8 cellular contexts compared by ENCODE assay signal in the genomic region with DNA sequence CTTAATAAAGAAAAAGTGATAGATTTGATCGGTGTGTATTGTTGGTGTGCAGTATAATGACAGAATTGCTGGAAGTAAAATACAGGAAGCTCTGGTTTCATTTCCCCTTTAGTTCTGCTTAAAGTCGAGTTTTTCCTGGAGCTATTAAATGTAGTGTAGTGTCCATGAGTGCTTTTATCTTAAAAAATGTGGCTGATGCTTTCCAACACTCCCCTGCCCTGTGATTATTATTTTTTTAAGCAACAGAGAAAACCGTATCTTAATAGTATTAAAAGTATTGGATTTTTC. TPM values are rescaled to one million over a fixed set of nuclear protein-coding genes. Genes with fewer than 3 reads are reported as not detected.
DNase-seq lines count a peak whose midpoint lies in the region; TF ChIP-seq lines count a peak whose summit lies in the region.

No MANE protein-coding gene starts in this region.

- peaks cover 5 to 15% (median 8%) of the 10 kb centered on the region in 3 donors for H3K27me3 Mint-ChIP-seq in immature natural killer cell (ENCODE audit: low read depth in 3 of 3)

- H3K27me3 ChIP-seq in right atrium auricular region (no peaks in the 10 kb centered on the region), WERI-Rb-1 (ENCODE audit: insufficient read depth, low read depth, severe bottlenecking) (no peaks in the 10 kb centered on the region), thyroid gland (no peaks in the 10 kb centered on the region)

- peak overlapping the region; percentile 80 to 85 for H3K4me3 ChIP-seq in right atrium auricular region
- H3K4me3 ChIP-seq in WERI-Rb-1 (ENCODE audit: low read depth, low read length): peak overlapping the region; percentile 59
- H3K4me3 ChIP-seq in thyroid gland (replicated peaks in 1 of 3): peak overlapping the region in 2 of 3 donors; percentile 49 to 63

- H3K9me3 ChIP-seq in right atrium auricular region (no peaks in the 10 kb centered on the region), WERI-Rb-1 (ENCODE audit: severe bottlenecking) (no peaks in the 10 kb centered on the region), thyroid gland (no peaks in the 10 kb centered on the region)

- H3K36me3 Mint-ChIP-seq in immature natural killer cell: peaks cover 11 to 18% (median 15%) of the 10 kb centered on the region in 3 donors

- peak overlapping the region; percentile 93 to 97 (median 96) for H3K27ac Mint-ChIP-seq in immature natural killer cell

- no peaks in the 10 kb centered on the region for H3K9me3 Mint-ChIP-seq in immature natural killer cell

- H3K4me1 ChIP-seq in right atrium auricular region: peaks cover 0 to 17% of the 10 kb centered on the region in 2 donors
- peaks cover 6 to 15% of the 10 kb centered on the region in 2 donors for H3K4me1 ChIP-seq in thyroid gland

- H3K36me3 ChIP-seq in right atrium auricular region (peaks cover 34% of the 10 kb centered on the region), WERI-Rb-1 (peaks cover 11% of the 10 kb centered on the region), thyroid gland (peaks cover 0 to 11% of the 10 kb centered on the region in 2 donors)

- peak overlapping the region; percentile 96 to 99 (median 98) for H3K4me3 Mint-ChIP-seq in immature natural killer cell

- TF ChIP-seq POLR2A in thyroid gland (IDR thresholded peaks at IDR 0.05): no peak

- intact Hi-C loops in cardiac septum (cut with DNase I): loop anchor here (10.0 kb wide), 1 partner anchor 1020 kb away; a partner anchor contains a TSS
- intact Hi-C loops in thyroid gland (cut with DNase I): loop anchor here (10.0 kb wide), 1 partner anchor 420 kb away; no protein-coding TSS in a partner anchor

- H3K27ac ChIP-seq in right atrium auricular region (peak overlapping the region; percentile 90 to 95), WERI-Rb-1 (no peak overlapping the region), thyroid gland (peak overlapping the region in 2 of 3 donors; percentile 75 to 94)

- TF ChIP-seq CTCF in right atrium auricular region (IDR thresholded peaks at IDR 0.05): no peak
- no peak for TF ChIP-seq CTCF in WERI-Rb-1 (IDR thresholded peaks at IDR 0.05; ENCODE audit: low read depth, low read length)
- TF ChIP-seq CTCF in thyroid gland (IDR thresholded peaks at IDR 0.05): no peak

- WGBS in thyroid gland, 2 donors: 14 to 16% methylated on average over 3 of the region's 3 CpGs

- H3K4me1 Mint-ChIP-seq in immature natural killer cell: peaks cover 19 to 32% of the 10 kb centered on the region in 2 donors

- DNase-seq in right atrium auricular region (ENCODE audit: low spot score) (no peak), cardiac septum (ENCODE audit: low spot score) (no peak), WERI-Rb-1 (no peak), immature natural killer cell (no peak), thyroid gland (no peak), ureter (ENCODE audit: low spot score) (no peak), NCI-H82 (lab: John Stamatoyannopoulos, UW) (no peak)
- no peak for DNase-seq in stimulated activated CD8-positive, alpha-beta memory T cell treated with anti-CD3 and anti-CD28 coated beads, Interleukin-4, amount 100 ng/mL, for 48 hours

RNA-seq across cellular contexts. Expression of a gene that starts 1.1 kb away (rescaled TPM):
- total RNA-seq in right atrium auricular region: 100 to 1,000 TPM; 103 to 113 TPM
- 77.6 TPM for total RNA-seq in cardiac septum
- polyA plus RNA-seq in immature natural killer cell: 10 to 100 TPM; 24.9 to 43.6 (median 26.6) TPM
- total RNA-seq in thyroid gland: 10 to 100 TPM; 61.8 to 94.2 (median 79.2) TPM
- 94.2 TPM for total RNA-seq in ureter
